ENCODE assay signal across 1 cellular context in the genomic region with DNA sequence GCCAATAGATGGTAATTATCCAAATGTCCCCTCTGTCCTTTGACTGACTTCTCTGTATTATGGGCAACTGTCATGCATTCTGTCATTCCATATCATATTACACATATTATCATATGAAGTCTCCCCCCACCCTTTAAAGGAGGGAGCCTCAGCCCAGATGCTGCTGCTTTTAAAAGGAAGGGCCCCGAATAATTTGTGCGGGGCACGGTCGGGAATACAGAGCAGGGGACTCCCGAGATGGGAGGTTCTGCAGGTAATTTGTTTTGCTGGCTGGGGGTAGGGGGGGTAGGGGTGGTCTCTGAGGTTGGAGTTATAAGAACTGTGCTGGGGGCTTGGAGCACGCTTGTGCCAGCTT.
TF ChIP-seq lines count a peak whose summit lies in the region.

No MANE protein-coding gene starts in this region.

TF ChIP-seq in neural cell, 6 proteins besides CTCF, POLR2A, EP300 and RAD21 (continued from another document):
- TF ChIP-seq, protein P1, sequence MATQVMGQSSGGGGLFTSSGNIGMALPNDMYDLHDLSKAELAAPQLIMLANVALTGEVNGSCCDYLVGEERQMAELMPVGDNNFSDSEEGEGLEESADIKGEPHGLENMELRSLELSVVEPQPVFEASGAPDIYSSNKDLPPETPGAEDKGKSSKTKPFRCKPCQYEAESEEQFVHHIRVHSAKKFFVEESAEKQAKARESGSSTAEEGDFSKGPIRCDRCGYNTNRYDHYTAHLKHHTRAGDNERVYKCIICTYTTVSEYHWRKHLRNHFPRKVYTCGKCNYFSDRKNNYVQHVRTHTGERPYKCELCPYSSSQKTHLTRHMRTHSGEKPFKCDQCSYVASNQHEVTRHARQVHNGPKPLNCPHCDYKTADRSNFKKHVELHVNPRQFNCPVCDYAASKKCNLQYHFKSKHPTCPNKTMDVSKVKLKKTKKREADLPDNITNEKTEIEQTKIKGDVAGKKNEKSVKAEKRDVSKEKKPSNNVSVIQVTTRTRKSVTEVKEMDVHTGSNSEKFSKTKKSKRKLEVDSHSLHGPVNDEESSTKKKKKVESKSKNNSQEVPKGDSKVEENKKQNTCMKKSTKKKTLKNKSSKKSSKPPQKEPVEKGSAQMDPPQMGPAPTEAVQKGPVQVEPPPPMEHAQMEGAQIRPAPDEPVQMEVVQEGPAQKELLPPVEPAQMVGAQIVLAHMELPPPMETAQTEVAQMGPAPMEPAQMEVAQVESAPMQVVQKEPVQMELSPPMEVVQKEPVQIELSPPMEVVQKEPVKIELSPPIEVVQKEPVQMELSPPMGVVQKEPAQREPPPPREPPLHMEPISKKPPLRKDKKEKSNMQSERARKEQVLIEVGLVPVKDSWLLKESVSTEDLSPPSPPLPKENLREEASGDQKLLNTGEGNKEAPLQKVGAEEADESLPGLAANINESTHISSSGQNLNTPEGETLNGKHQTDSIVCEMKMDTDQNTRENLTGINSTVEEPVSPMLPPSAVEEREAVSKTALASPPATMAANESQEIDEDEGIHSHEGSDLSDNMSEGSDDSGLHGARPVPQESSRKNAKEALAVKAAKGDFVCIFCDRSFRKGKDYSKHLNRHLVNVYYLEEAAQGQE (IDR thresholded peaks at IDR 0.05; ENCODE audit: borderline replicate concordance): no peak
- TF ChIP-seq EZH2 (IDR thresholded peaks at IDR 0.05; ENCODE audit: borderline replicate concordance, insufficient read depth, low read length, poor library complexity, severe bottlenecking) (no peak), TAF1 (IDR thresholded peaks at IDR 0.05; ENCODE audit: low read depth) (no peak), POLR2AphosphoS5 (IDR thresholded peaks at IDR 0.05) (no peak), SMC3 (conservative IDR thresholded peaks at IDR 0.05; ENCODE audit: poor library complexity) (no peak)
